8 cellular contexts compared by ENCODE assay signal in genomic region chr19:17079710-17080440, GRCh38. TPM values are rescaled to one million over a fixed set of nuclear protein-coding genes. Genes with fewer than 3 reads are reported as not detected.
DNase-seq lines count a peak whose midpoint lies in the region; ATAC-seq and TF ChIP-seq lines count a peak whose summit lies in the region.

No MANE protein-coding gene starts in this region.

- no peaks in the 10 kb centered on the region for H3K9me3 Mint-ChIP-seq in activated CD8-positive, alpha-beta T cell treated with anti-CD3 and anti-CD28 coated beads for 36 hours

- H3K36me3 ChIP-seq in MM.1S (replicated peaks; ENCODE audit: insufficient read depth, low read length) (no peaks in the 10 kb centered on the region), ectodermal cell (ENCODE audit: control insufficient read depth, insufficient read depth, low read length) (no peaks in the 10 kb centered on the region)

- peak overlapping the region; percentile 61 for H3K4me3 Mint-ChIP-seq in activated CD8-positive, alpha-beta T cell treated with anti-CD3 and anti-CD28 coated beads for 36 hours

- H3K9me3 ChIP-seq in MM.1S (replicated peaks; ENCODE audit: insufficient read depth, low read length) (no peaks in the 10 kb centered on the region), ectodermal cell (ENCODE audit: control insufficient read depth, low read length) (no peaks in the 10 kb centered on the region)

- WGBS in ectodermal cell, 2 experiments: 49 to 50% methylated on average over 28 of the region's 28 CpGs

- TF ChIP-seq CTCF in MM.1S (IDR thresholded peaks at IDR 0.05; ENCODE audit: low read length): peak; percentile 59
- no peak for TF ChIP-seq CTCF in activated CD8-positive, alpha-beta T cell treated with anti-CD3 and anti-CD28 coated beads for 36 hours (IDR thresholded peaks at IDR 0.05)

- no peaks in the 10 kb centered on the region for H3K27me3 Mint-ChIP-seq in activated CD8-positive, alpha-beta T cell treated with anti-CD3 and anti-CD28 coated beads for 36 hours

- no peaks in the 10 kb centered on the region for H3K9me2 ChIP-seq in MM.1S (replicated peaks; ENCODE audit: insufficient read depth, low read length)

- peaks cover 19% of the 10 kb centered on the region for H3K4me1 ChIP-seq in MM.1S (ENCODE audit: low read length)
- peaks cover 21% of the 10 kb centered on the region for H3K4me1 ChIP-seq in ectodermal cell (ENCODE audit: control insufficient read depth, insufficient read depth, low read length)

- POLR2A ChIA-PET in activated CD8-positive, alpha-beta T cell treated with anti-CD3 and anti-CD28 coated beads for 36 hours (lab: Charles Lee): interaction anchor here (0.7 to 2.2 kb wide), 3 partner anchors 46 to 146 kb away, joined by 3 to 8 read pairs (median 3); partner anchors contain the start of gene OCEL1

- H3F3A ChIP-seq in MM.1S (ENCODE audit: insufficient read depth, low read length): peaks cover 28% of the 10 kb centered on the region

- peak overlapping the region; percentile 47; the same call in 1 of the 2 replicates for H3K9ac ChIP-seq in MM.1S (ENCODE audit: low read length)

- H3K79me2 ChIP-seq in MM.1S (ENCODE audit: low read length): peaks cover 82% of the 10 kb centered on the region

- peak overlapping the region; percentile 85 for H3K27ac Mint-ChIP-seq in activated CD8-positive, alpha-beta T cell treated with anti-CD3 and anti-CD28 coated beads for 36 hours

- H3K36me3 Mint-ChIP-seq in activated CD8-positive, alpha-beta T cell treated with anti-CD3 and anti-CD28 coated beads for 36 hours (ENCODE audit: low read depth): peaks cover 9% of the 10 kb centered on the region

- peak; percentile 33 for ATAC-seq in GM18907 (IDR thresholded peaks at IDR 0.05; ENCODE audit: unreplicated experiment)
- ATAC-seq in activated CD8-positive, alpha-beta T cell treated with anti-CD3 and anti-CD28 coated beads for 36 hours: peak; percentile 66
- no peak for ATAC-seq in GM21367 (IDR thresholded peaks at IDR 0.05; ENCODE audit: unreplicated experiment)

- no peaks in the 10 kb centered on the region for H4K20me1 ChIP-seq in MM.1S (ENCODE audit: insufficient read depth, low read length)

- 0 out of 2 replicates have a peak overlapping the region, but pooled peaks have one; percentile 4 for H2AFZ ChIP-seq in MM.1S (ENCODE audit: low read length)

- DNase-seq in MM.1S (peak; percentile 84), midbrain (lab: John Stamatoyannopoulos, UW) (peak; percentile 81), DMS53 (lab: John Stamatoyannopoulos, UW) (no peak)
- peak; percentile 87 for DNase-seq in activated CD8-positive, alpha-beta T cell treated with anti-CD3 and anti-CD28 coated beads for 36 hours
- peak; percentile 37 for DNase-seq in stimulated activated CD8-positive, alpha-beta memory T cell treated with anti-CD3 and anti-CD28 coated beads, Interleukin-15, amount 100 ng/mL, for 1 hour (ENCODE audit: low read depth)

- CTCF ChIA-PET in activated CD8-positive, alpha-beta T cell treated with anti-CD3 and anti-CD28 coated beads for 36 hours (lab: Charles Lee): interaction anchor here (2.6 kb wide), 1 partner anchor 11 kb away, joined by 10 read pairs; no protein-coding TSS in a partner anchor

- H3K27ac ChIP-seq in MM.1S (ENCODE audit: low read length) (peak overlapping the region; percentile 71; the same call in 1 of the 2 replicates), ectodermal cell (ENCODE audit: insufficient read depth, low read depth, low read length, poor library complexity, severe bottlenecking) (peak overlapping the region; percentile 56)

- H3K27me3 ChIP-seq in MM.1S (replicated peaks; ENCODE audit: insufficient read depth, low read length) (no peaks in the 10 kb centered on the region), ectodermal cell (ENCODE audit: control insufficient read depth, insufficient read depth, low read length, poor library complexity, severe bottlenecking) (no peaks in the 10 kb centered on the region)

- H3K4me1 Mint-ChIP-seq in activated CD8-positive, alpha-beta T cell treated with anti-CD3 and anti-CD28 coated beads for 36 hours (ENCODE audit: low read depth): peaks cover 56% of the 10 kb centered on the region

- H3K4me3 ChIP-seq in MM.1S (ENCODE audit: low read length): peak overlapping the region; percentile 63
- no peak overlapping the region for H3K4me3 ChIP-seq in ectodermal cell (ENCODE audit: insufficient read depth, low read depth, low read length)

- peak overlapping the region; percentile 97 for H3K4me2 ChIP-seq in MM.1S (ENCODE audit: low read depth, low read length)

- intact Hi-C loops in activated CD8-positive, alpha-beta T cell treated with anti-CD3 and anti-CD28 coated beads for 36 hours (cut with micrococcal nuclease): loop anchor here (10.0 kb wide), 1 partner anchor 145 kb away; the partner anchor contains the start of gene OCEL1

RNA-seq across cellular contexts. Expression of gene MYO9B, which starts 4.3 kb away (rescaled TPM):
- 100 to 1,000 TPM; 111 to 112 TPM for total RNA-seq in activated CD8-positive, alpha-beta T cell treated with anti-CD3 and anti-CD28 coated beads for 36 hours
- polyA plus RNA-seq in ectodermal cell (2013, experiment 1 of 4): 66.6 TPM
- 66.6 TPM for polyA plus RNA-seq in ectodermal cell (2013, experiment 2 of 4)
- polyA plus RNA-seq in ectodermal cell (2013, experiment 3 of 4): 49.2 TPM
- polyA plus RNA-seq in ectodermal cell (2013, experiment 4 of 4): 47.1 TPM

RNA-seq across cellular contexts. Expression of gene HAUS8, which starts 4.6 kb away (rescaled TPM):
- total RNA-seq in activated CD8-positive, alpha-beta T cell treated with anti-CD3 and anti-CD28 coated beads for 36 hours: 10 to 100 TPM; 40.7 to 41.9 TPM
- 24.9 TPM for polyA plus RNA-seq in ectodermal cell (2013, experiment 1 of 4)
- 23.1 TPM for polyA plus RNA-seq in ectodermal cell (2013, experiment 2 of 4)
- 23.9 TPM for polyA plus RNA-seq in ectodermal cell (2013, experiment 3 of 4)
- polyA plus RNA-seq in ectodermal cell (2013, experiment 4 of 4): 20.1 TPM

RNA-seq across cellular contexts. Expression of gene CPAMD8, which starts 53.3 kb away (rescaled TPM):
- total RNA-seq in activated CD8-positive, alpha-beta T cell treated with anti-CD3 and anti-CD28 coated beads for 36 hours: not detected
- polyA plus RNA-seq in ectodermal cell (2013, experiment 1 of 4): 25.5 TPM
- 28.2 TPM for polyA plus RNA-seq in ectodermal cell (2013, experiment 2 of 4)
- 21.0 TPM for polyA plus RNA-seq in ectodermal cell (2013, experiment 3 of 4)
- polyA plus RNA-seq in ectodermal cell (2013, experiment 4 of 4): 24.6 TPM
